Comparison of ENCODE assay signal across 29 cellular contexts in genomic region chr19:688992-689391, GRCh38. TPM values are rescaled to one million over a fixed set of nuclear protein-coding genes. Genes with fewer than 3 reads are reported as not detected.
"Had no signal": no experiment of that assay in that cellular context is flagged by ENCODE, and none has a peak within 500 bp of the region (broad histone marks: within the 10 kb centered on the region; RNA-seq: fewer than 3 reads in every experiment).

No MANE protein-coding gene starts in this region.

- H3K9me3 Mint-ChIP-seq: IgD-negative memory B cell had no signal

- H3K36me3 ChIP-seq: Peyer's patch, SJCRH30 had no signal

- H3K4me1 ChIP-seq: Peyer's patch, SJCRH30 had no signal

- ATAC-seq: Right ventricle myocardium inferior, SK-N-SH treated with all-trans-retinoic acid at 6 μM for 48 hours had no signal

- H3K4me3 Mint-ChIP-seq: IgD-negative memory B cell had no signal

- H3K4me2 ChIP-seq: PC-9 had no signal

- H3K4me1 Mint-ChIP-seq: IgD-negative memory B cell had no signal

- DNase-seq: KBM-7, MV-4-11, NCI-H1048, NCI-H1105, NCI-H1417, NCI-H1436 treated with DMSO at 0.1 percent for 48 hours, NCI-H1694, NCI-H187 treated with DMSO at 0.1 percent for 48 hours, NCI-H2029 treated with DMSO at 0.1 percent for 48 hours, NCI-H2171 treated with DMSO at 0.1 percent for 48 hours, NCI-H226, NCI-H446, NCI-H510A, NCI-H524 treated with DMSO at 0.1 percent for 48 hours, NCI-H69, NCI-H774, PC-9, Peyer's patch, SHP77 treated with DMSO at 0.1 percent for 48 hours, SJCRH30 had no signal

- H2AFZ ChIP-seq: PC-9 had no signal

- H3K27me3 ChIP-seq: Peyer's patch, SJCRH30 had no signal

- FAIRE-seq: HTR-8/SVneo had no signal

- H3K9me3 ChIP-seq: Peyer's patch, SJCRH30 had no signal

- H3K4me3 ChIP-seq: PC-9, Peyer's patch, SJCRH30 had no signal

- H3K27ac Mint-ChIP-seq: IgD-negative memory B cell had no signal

- H3K27ac ChIP-seq: HL-60, PC-9, Peyer's patch, SJCRH30 had no signal

RNA-seq across cellular contexts. Expression of gene PRSS57, which starts 6.3 kb away (rescaled TPM):
- total RNA-seq: LHCN-M2, MCF 10A, OCI-LY7, PC-9, Peyer's patch, Right ventricle myocardium inferior, RPMI7951, SJCRH30 had no signal
- polyA plus RNA-seq: IgD-negative memory B cell had no signal

RNA-seq across cellular contexts. Expression of gene PALM, which starts 19.7 kb away (rescaled TPM):
- total RNA-seq: RPMI7951 had no signal
- polyA plus RNA-seq: IgD-negative memory B cell had no signal

RNA-seq across cellular contexts. Expression of gene FGF22, which starts 49.3 kb away (rescaled TPM):
- total RNA-seq: LHCN-M2, MCF 10A, PC-9, Peyer's patch, Right ventricle myocardium inferior, RPMI7951, SJCRH30 had no signal
- polyA plus RNA-seq: IgD-negative memory B cell had no signal
